In genomic region chr10:106011189-106011744, GRCh38 we compare ENCODE assay signal across 1 cellular context.
TF ChIP-seq lines count a peak whose summit lies in the region.

No MANE protein-coding gene starts in this region.

TF ChIP-seq in H1, 55 proteins besides CTCF, POLR2A, EP300 and RAD21 (continued from another document):
- TF ChIP-seq, protein P1, sequence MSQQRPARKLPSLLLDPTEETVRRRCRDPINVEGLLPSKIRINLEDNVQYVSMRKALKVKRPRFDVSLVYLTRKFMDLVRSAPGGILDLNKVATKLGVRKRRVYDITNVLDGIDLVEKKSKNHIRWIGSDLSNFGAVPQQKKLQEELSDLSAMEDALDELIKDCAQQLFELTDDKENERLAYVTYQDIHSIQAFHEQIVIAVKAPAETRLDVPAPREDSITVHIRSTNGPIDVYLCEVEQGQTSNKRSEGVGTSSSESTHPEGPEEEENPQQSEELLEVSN (IDR thresholded peaks at IDR 0.05): no peak
- TF ChIP-seq RXRA (IDR thresholded peaks at IDR 0.05; ENCODE audit: insufficient read depth, low read depth, low read length) (no peak), SP4 (IDR thresholded peaks at IDR 0.05; ENCODE audit: low read length) (no peak), CEBPB (IDR thresholded peaks at IDR 0.05; ENCODE audit: low read depth, low read length) (no peak), JUND (IDR thresholded peaks at IDR 0.05; ENCODE audit: low read length) (no peak), SP1 (IDR thresholded peaks at IDR 0.05; ENCODE audit: low read depth, low read length) (no peak), TBP (IDR thresholded peaks at IDR 0.05; ENCODE audit: low read depth, low read length) (no peak), BACH1 (IDR thresholded peaks at IDR 0.05; ENCODE audit: low read length) (no peak), JUN (IDR thresholded peaks at IDR 0.05; ENCODE audit: low read depth, low read length) (no peak), SIRT6 (IDR thresholded peaks at IDR 0.05; ENCODE audit: low read length) (no peak), KDM4A (IDR thresholded peaks at IDR 0.05; ENCODE audit: low read depth, low read length, severe bottlenecking) (no peak), CBX5 (IDR thresholded peaks at IDR 0.05; ENCODE audit: low read depth, low read length) (no peak), RNF2 (IDR thresholded peaks at IDR 0.05; ENCODE audit: borderline replicate concordance, low read depth, low read length, missing control alignments, poor library complexity, severe bottlenecking) (no peak), TAF1 (IDR thresholded peaks at IDR 0.05; ENCODE audit: low read depth, low read length) (no peak), SIN3A (conservative IDR thresholded peaks at IDR 0.05 in 1 of 2, IDR thresholded peaks at IDR 0.05 in 1 of 2; ENCODE audit: low read depth in 1 of 2, low read length in 2 of 2) (no peak)
